ENCODE assay signal across 1 cellular context in the genomic region with DNA sequence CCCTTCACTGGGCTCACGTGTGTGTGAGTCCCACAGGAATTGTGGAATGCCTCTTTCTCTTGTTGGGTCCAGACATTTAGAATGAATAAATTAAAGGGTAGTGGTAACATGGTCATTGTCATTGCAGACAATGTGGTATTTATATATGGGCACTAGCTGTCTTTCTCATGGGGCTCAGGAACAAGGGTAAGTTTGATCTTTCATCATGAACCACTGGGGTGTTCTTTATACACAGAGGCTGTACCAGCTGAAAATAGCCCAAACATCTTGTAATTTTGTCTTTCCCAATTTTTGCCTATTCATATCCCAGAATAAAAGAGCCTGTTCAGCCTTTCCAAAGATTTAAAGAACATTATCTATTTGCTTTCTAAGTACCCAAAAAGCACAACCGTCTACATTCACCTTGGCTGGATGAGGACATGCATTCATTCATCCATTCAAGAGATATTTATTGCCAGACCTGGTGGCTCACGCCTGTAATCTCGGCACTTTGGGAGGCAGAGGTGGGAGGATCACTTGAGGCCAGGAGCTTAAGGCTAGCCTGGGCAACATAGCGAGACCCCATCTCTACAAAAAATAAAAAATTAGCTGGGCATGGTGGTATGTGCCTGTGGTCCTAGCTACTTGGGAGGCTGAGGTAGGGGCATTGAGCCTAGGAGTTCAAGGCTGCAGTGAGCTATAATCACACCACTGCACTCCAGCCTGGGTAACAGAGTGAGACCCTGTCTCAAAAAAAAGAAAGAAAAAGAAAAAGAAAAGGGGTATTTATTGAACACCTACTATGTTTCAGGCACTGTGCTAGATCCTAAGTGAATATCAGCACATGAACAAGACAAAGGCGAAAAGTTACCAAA.
TF ChIP-seq lines count a peak whose summit lies in the region.

No MANE protein-coding gene starts in this region.

TF ChIP-seq in H1, 55 proteins besides CTCF, POLR2A, EP300 and RAD21 (continued from another document):
- TF ChIP-seq SIRT6 (IDR thresholded peaks at IDR 0.05; ENCODE audit: low read length): no peak
- no peak for TF ChIP-seq GABPA (IDR thresholded peaks at IDR 0.05; ENCODE audit: borderline replicate concordance, insufficient read depth, low read length)
- TF ChIP-seq PHF8 (conservative IDR thresholded peaks at IDR 0.05; ENCODE audit: low read depth, low read length): no peak
- no peak for TF ChIP-seq CHD1 (IDR thresholded peaks at IDR 0.05; ENCODE audit: low read depth, low read length)
- TF ChIP-seq ZNF274 (IDR thresholded peaks at IDR 0.05; ENCODE audit: borderline replicate concordance, extremely low read depth, low read length): no peak
- TF ChIP-seq TEAD4 (IDR thresholded peaks at IDR 0.05; ENCODE audit: low read depth, low read length): no peak
- no peak for TF ChIP-seq SAP30 (IDR thresholded peaks at IDR 0.05; ENCODE audit: insufficient read depth, insufficient replicate concordance, low read length)
- no peak for TF ChIP-seq TBP (IDR thresholded peaks at IDR 0.05; ENCODE audit: low read depth, low read length)
- TF ChIP-seq, protein P1, sequence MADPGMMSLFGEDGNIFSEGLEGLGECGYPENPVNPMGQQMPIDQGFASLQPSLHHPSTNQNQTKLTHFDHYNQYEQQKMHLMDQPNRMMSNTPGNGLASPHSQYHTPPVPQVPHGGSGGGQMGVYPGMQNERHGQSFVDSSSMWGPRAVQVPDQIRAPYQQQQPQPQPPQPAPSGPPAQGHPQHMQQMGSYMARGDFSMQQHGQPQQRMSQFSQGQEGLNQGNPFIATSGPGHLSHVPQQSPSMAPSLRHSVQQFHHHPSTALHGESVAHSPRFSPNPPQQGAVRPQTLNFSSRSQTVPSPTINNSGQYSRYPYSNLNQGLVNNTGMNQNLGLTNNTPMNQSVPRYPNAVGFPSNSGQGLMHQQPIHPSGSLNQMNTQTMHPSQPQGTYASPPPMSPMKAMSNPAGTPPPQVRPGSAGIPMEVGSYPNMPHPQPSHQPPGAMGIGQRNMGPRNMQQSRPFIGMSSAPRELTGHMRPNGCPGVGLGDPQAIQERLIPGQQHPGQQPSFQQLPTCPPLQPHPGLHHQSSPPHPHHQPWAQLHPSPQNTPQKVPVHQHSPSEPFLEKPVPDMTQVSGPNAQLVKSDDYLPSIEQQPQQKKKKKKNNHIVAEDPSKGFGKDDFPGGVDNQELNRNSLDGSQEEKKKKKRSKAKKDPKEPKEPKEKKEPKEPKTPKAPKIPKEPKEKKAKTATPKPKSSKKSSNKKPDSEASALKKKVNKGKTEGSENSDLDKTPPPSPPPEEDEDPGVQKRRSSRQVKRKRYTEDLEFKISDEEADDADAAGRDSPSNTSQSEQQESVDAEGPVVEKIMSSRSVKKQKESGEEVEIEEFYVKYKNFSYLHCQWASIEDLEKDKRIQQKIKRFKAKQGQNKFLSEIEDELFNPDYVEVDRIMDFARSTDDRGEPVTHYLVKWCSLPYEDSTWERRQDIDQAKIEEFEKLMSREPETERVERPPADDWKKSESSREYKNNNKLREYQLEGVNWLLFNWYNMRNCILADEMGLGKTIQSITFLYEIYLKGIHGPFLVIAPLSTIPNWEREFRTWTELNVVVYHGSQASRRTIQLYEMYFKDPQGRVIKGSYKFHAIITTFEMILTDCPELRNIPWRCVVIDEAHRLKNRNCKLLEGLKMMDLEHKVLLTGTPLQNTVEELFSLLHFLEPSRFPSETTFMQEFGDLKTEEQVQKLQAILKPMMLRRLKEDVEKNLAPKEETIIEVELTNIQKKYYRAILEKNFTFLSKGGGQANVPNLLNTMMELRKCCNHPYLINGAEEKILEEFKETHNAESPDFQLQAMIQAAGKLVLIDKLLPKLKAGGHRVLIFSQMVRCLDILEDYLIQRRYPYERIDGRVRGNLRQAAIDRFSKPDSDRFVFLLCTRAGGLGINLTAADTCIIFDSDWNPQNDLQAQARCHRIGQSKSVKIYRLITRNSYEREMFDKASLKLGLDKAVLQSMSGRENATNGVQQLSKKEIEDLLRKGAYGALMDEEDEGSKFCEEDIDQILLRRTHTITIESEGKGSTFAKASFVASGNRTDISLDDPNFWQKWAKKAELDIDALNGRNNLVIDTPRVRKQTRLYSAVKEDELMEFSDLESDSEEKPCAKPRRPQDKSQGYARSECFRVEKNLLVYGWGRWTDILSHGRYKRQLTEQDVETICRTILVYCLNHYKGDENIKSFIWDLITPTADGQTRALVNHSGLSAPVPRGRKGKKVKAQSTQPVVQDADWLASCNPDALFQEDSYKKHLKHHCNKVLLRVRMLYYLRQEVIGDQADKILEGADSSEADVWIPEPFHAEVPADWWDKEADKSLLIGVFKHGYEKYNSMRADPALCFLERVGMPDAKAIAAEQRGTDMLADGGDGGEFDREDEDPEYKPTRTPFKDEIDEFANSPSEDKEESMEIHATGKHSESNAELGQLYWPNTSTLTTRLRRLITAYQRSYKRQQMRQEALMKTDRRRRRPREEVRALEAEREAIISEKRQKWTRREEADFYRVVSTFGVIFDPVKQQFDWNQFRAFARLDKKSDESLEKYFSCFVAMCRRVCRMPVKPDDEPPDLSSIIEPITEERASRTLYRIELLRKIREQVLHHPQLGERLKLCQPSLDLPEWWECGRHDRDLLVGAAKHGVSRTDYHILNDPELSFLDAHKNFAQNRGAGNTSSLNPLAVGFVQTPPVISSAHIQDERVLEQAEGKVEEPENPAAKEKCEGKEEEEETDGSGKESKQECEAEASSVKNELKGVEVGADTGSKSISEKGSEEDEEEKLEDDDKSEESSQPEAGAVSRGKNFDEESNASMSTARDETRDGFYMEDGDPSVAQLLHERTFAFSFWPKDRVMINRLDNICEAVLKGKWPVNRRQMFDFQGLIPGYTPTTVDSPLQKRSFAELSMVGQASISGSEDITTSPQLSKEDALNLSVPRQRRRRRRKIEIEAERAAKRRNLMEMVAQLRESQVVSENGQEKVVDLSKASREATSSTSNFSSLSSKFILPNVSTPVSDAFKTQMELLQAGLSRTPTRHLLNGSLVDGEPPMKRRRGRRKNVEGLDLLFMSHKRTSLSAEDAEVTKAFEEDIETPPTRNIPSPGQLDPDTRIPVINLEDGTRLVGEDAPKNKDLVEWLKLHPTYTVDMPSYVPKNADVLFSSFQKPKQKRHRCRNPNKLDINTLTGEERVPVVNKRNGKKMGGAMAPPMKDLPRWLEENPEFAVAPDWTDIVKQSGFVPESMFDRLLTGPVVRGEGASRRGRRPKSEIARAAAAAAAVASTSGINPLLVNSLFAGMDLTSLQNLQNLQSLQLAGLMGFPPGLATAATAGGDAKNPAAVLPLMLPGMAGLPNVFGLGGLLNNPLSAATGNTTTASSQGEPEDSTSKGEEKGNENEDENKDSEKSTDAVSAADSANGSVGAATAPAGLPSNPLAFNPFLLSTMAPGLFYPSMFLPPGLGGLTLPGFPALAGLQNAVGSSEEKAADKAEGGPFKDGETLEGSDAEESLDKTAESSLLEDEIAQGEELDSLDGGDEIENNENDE (IDR thresholded peaks at IDR 0.05; ENCODE audit: insufficient replicate concordance, low read length): no peak
- TF ChIP-seq TAF7 (optimal IDR thresholded peaks at IDR 0.05; ENCODE audit: borderline replicate concordance, low read depth, low read length): no peak
- no peak for TF ChIP-seq SP1 (IDR thresholded peaks at IDR 0.05; ENCODE audit: low read depth, low read length)
- no peak for TF ChIP-seq CTBP2 (IDR thresholded peaks at IDR 0.05; ENCODE audit: borderline replicate concordance, insufficient read depth, insufficient read length, low read length)
- TF ChIP-seq SUZ12 (IDR thresholded peaks at IDR 0.05; ENCODE audit: low read length): no peak
- TF ChIP-seq POLR2AphosphoS5 (IDR thresholded peaks at IDR 0.05; ENCODE audit: low read depth, low read length): no peak
